1 cellular context compared by ENCODE assay signal in genomic region chr15:45212493-45212892, GRCh38.
TF ChIP-seq lines count a peak whose summit lies in the region.

No MANE protein-coding gene starts in this region.

TF ChIP-seq in K562, 482 proteins besides CTCF, POLR2A, EP300 and RAD21 (continued from another document):
- TF ChIP-seq GMEB1 (CRISPR knock-in tag; IDR thresholded peaks at IDR 0.05) (no peak), CBFA2T2 (conservative IDR thresholded peaks at IDR 0.05) (peak; percentile 89), NR3C1 (CRISPR knock-in tag; IDR thresholded peaks at IDR 0.05) (no peak), ARID1B (IDR thresholded peaks at IDR 0.05) (peak; percentile 80), GATAD2B (IDR thresholded peaks at IDR 0.05; ENCODE audit: borderline replicate concordance) (no peak), SRSF1 (IDR thresholded peaks at IDR 0.05; ENCODE audit: low read depth, low read length) (no peak), STAT5A (IDR thresholded peaks at IDR 0.05; ENCODE audit: borderline replicate concordance, low read length) (peak; percentile 46; the same call in 1 of the 2 replicates), CTCFL (IDR thresholded peaks at IDR 0.05; ENCODE audit: borderline replicate concordance, insufficient read depth, low read depth, low read length, poor library complexity, severe bottlenecking) (no peak), NFIC (IDR thresholded peaks at IDR 0.05) (peak; percentile 46; the same call in 1 of the 2 replicates), TCF3 (CRISPR knock-in tag; IDR thresholded peaks at IDR 0.05) (peak; percentile 72), RCOR1 (IDR thresholded peaks at IDR 0.05; ENCODE audit: borderline replicate concordance in 1 of 2, low read depth in 2 of 2, low read length in 2 of 2) (peak in 1 of 2 experiments; percentile 67; a peak in 1 of 4 replicates), MXD1 (CRISPR knock-in tag; IDR thresholded peaks at IDR 0.05; ENCODE audit: borderline replicate concordance, poor library complexity, severe bottlenecking) (no peak), CAMTA2 (CRISPR knock-in tag; conservative IDR thresholded peaks at IDR 0.05) (no peak), SRSF7 (optimal IDR thresholded peaks at IDR 0.05; ENCODE audit: low read depth, low read length) (no peak), TBL1XR1 (IDR thresholded peaks at IDR 0.05; ENCODE audit: low read length in 2 of 2) (no peak), ZNF408 (CRISPR knock-in tag; IDR thresholded peaks at IDR 0.05; ENCODE audit: low read depth) (no peak), KDM2B (CRISPR knock-in tag; IDR thresholded peaks at IDR 0.05) (no peak), SIN3A (IDR thresholded peaks at IDR 0.05; ENCODE audit: borderline replicate concordance in 2 of 2, control insufficient read depth in 1 of 2, low read depth in 2 of 2, low read length in 2 of 2) (no peak), POLR2AphosphoS5 (IDR thresholded peaks at IDR 0.05; ENCODE audit: control insufficient read depth, insufficient read depth, low read depth, low read length) (peak; percentile 64; the same call in 1 of the 2 replicates), NR2C1 (IDR thresholded peaks at IDR 0.05) (no peak), NR2C1 (tag; IDR thresholded peaks at IDR 0.05) (no peak), HINFP (tag; conservative IDR thresholded peaks at IDR 0.05; ENCODE audit: low read depth) (no peak), KHSRP (IDR thresholded peaks at IDR 0.05) (no peak), OTX1 (CRISPR knock-in tag; IDR thresholded peaks at IDR 0.05) (no peak), MTA2 (IDR thresholded peaks at IDR 0.05; ENCODE audit: low read depth) (peak; percentile 38; the same call in 1 of the 2 replicates), ZNF639 (CRISPR knock-in tag; conservative IDR thresholded peaks at IDR 0.05 in 1 of 2, IDR thresholded peaks at IDR 0.05 in 1 of 2) (no peak), MAZ (CRISPR knock-in tag; conservative IDR thresholded peaks at IDR 0.05 in 1 of 2, IDR thresholded peaks at IDR 0.05 in 1 of 2) (no peak), COPS2 (conservative IDR thresholded peaks at IDR 0.05) (no peak), ZFP36 (IDR thresholded peaks at IDR 0.05; ENCODE audit: low read depth, low read length, partially characterized antibody) (no peak), EGR1 (conservative IDR thresholded peaks at IDR 0.05) (peak; percentile 86), PML (IDR thresholded peaks at IDR 0.05; ENCODE audit: low read length) (peak; percentile 63), SMC3 (conservative IDR thresholded peaks at IDR 0.05; ENCODE audit: insufficient read depth, low read depth, low read length) (no peak), ZBED1 (IDR thresholded peaks at IDR 0.05) (no peak), TEAD4 (IDR thresholded peaks at IDR 0.05; ENCODE audit: low read length) (peak; percentile 91), TEAD4 (CRISPR knock-in tag; IDR thresholded peaks at IDR 0.05; ENCODE audit: borderline replicate concordance) (no peak), CREM (IDR thresholded peaks at IDR 0.05; ENCODE audit: low read depth) (peak; percentile 9; the same call in 1 of the 2 replicates), TCFL5 (CRISPR knock-in tag; conservative IDR thresholded peaks at IDR 0.05) (no peak), NCOR1 (IDR thresholded peaks at IDR 0.05) (peak; percentile 69), DPF2 (IDR thresholded peaks at IDR 0.05) (peak; percentile 50; the same call in 1 of the 2 replicates), ZBTB11 (CRISPR knock-in tag; IDR thresholded peaks at IDR 0.05) (no peak), ZNF23 (CRISPR knock-in tag; IDR thresholded peaks at IDR 0.05) (no peak), THRAP3 (IDR thresholded peaks at IDR 0.05; ENCODE audit: borderline replicate concordance) (no peak), PRPF4 (IDR thresholded peaks at IDR 0.05; ENCODE audit: insufficient read depth, low read depth, low read length, poor library complexity, severe bottlenecking) (no peak), ZNF232 (CRISPR knock-in tag; IDR thresholded peaks at IDR 0.05) (no peak), ZSCAN32 (CRISPR knock-in tag; IDR thresholded peaks at IDR 0.05) (no peak), ELF4 (CRISPR knock-in tag; IDR thresholded peaks at IDR 0.05) (no peak), ASH1L (IDR thresholded peaks at IDR 0.05; ENCODE audit: borderline replicate concordance, low read depth, partially characterized antibody) (no peak), DIDO1 (tag; IDR thresholded peaks at IDR 0.05; ENCODE audit: low read depth) (no peak), SOX6 (IDR thresholded peaks at IDR 0.05) (peak; percentile 67), HDAC3 (IDR thresholded peaks at IDR 0.05; ENCODE audit: borderline replicate concordance, partially characterized antibody) (no peak), ATF4 (CRISPR knock-in tag; IDR thresholded peaks at IDR 0.05) (no peak), NFRKB (IDR thresholded peaks at IDR 0.05; ENCODE audit: low read depth) (no peak), HDAC8 (tag; IDR thresholded peaks at IDR 0.05) (no peak)
